In genomic region chr10:103555712-103556111, GRCh38 we compare ENCODE assay signal across 10 cellular contexts.
DNase-seq lines count a peak whose midpoint lies in the region; ATAC-seq, FAIRE-seq and TF ChIP-seq lines count a peak whose summit lies in the region.
"Had no signal": no experiment of that assay in that cellular context is flagged by ENCODE, and none has a peak within 500 bp of the region (broad histone marks: within the 10 kb centered on the region; RNA-seq: fewer than 3 reads in every experiment).

No MANE protein-coding gene starts in this region.

- no peak for ATAC-seq in CD4-positive, alpha-beta T cell (ENCODE audit: poor library complexity)
- peak; percentile 7 to 32 (median 12) for ATAC-seq in psoas muscle

- H3K36me3 Mint-ChIP-seq in CD4-positive, alpha-beta T cell (ENCODE audit: low read depth), result no peaks in the 10 kb centered on the region

- intact Hi-C loops in CD4-positive, alpha-beta T cell (cut with DNase I, micrococcal nuclease), result no loop called here
- intact Hi-C loops in esophagus squamous epithelium (cut with DNase I), result no loop called here
- intact Hi-C loops in psoas muscle (cut with DNase I), result no loop called here

- H3K4me1 ChIP-seq in Karpas-422 (ENCODE audit: low read length) (peaks cover 11% of the 10 kb centered on the region), esophagus squamous epithelium (peaks cover 12 to 19% (median 13%) of the 10 kb centered on the region in 3 donors), psoas muscle (peaks cover 34% of the 10 kb centered on the region)

- DNase-seq in CD4-positive, alpha-beta T cell, result no peak
- DNase-seq in Karpas-422 (no peak), esophagus squamous epithelium (lab: John Stamatoyannopoulos, UW) (no peak), psoas muscle (peak in 1 of 2 donors; percentile 47), G401 (ENCODE audit: low spot score) (no peak), NCI-H345 treated with DMSO at 0.1 percent for 48 hours (lab: John Stamatoyannopoulos, UW; ENCODE audit: unreplicated experiment) (no peak), SHP77 treated with DMSO at 0.1 percent for 48 hours (lab: John Stamatoyannopoulos, UW) (no peak), frontal cortex (ENCODE audit: low spot score in 2 of 2) (no peak)
- DNase-seq: NCI-H2029 had no signal

- no peak overlapping the region for H2AFZ ChIP-seq in Karpas-422 (ENCODE audit: low read length)

- H3K4me3 Mint-ChIP-seq in CD4-positive, alpha-beta T cell, result peak overlapping the region; percentile 68

- TF ChIP-seq POLR2A in esophagus squamous epithelium (IDR thresholded peaks at IDR 0.05), result no peak

- H3K4me2 ChIP-seq in Karpas-422 (ENCODE audit: low read depth, low read length, poor library complexity, severe bottlenecking), result peak overlapping the region; percentile 48

- peaks cover 6% of the 10 kb centered on the region; the same call in 1 of the 2 replicates for H4K20me1 ChIP-seq in Karpas-422 (ENCODE audit: insufficient read depth, low read depth, low read length)

- H3K9ac ChIP-seq in Karpas-422 (ENCODE audit: low read length), result no peak overlapping the region

- CTCF ChIA-PET in CD4-positive, alpha-beta T cell (lab: Charles Lee), result no interaction called here

- no peaks in the 10 kb centered on the region for H3K9me2 ChIP-seq in Karpas-422 (replicated peaks; ENCODE audit: insufficient read depth, low read length)

- 60 to 100% methylated on average over 1 to 2 of the region's 11 CpGs for WGBS in esophagus squamous epithelium, 2 donors
- 28 to 47% (median 29%) methylated on average over 11 of the region's 11 CpGs for WGBS in psoas muscle, 3 donors

- H3K4me3 ChIP-seq in Karpas-422 (ENCODE audit: low read length), result peak overlapping the region; percentile 38; the same call in 1 of the 2 replicates
- peak overlapping the region in 3 of 4 donors; percentile 39 to 70 (median 50) for H3K4me3 ChIP-seq in esophagus squamous epithelium
- peak overlapping the region; percentile 71 for H3K4me3 ChIP-seq in psoas muscle

- no peak overlapping the region for H3K27ac ChIP-seq in CD4-positive, alpha-beta T cell (ENCODE audit: low read depth, low read length)
- no peak overlapping the region for H3K27ac ChIP-seq in Karpas-422 (ENCODE audit: low read length)
- no peak overlapping the region for H3K27ac ChIP-seq in esophagus squamous epithelium
- H3K27ac ChIP-seq in psoas muscle, result peak overlapping the region; percentile 77
- H3K27ac ChIP-seq: SK-N-MC had no signal

- peaks cover 25% of the 10 kb centered on the region for H3K27me3 Mint-ChIP-seq in CD4-positive, alpha-beta T cell

- no peaks in the 10 kb centered on the region for H3K9me3 ChIP-seq in CD4-positive, alpha-beta T cell (ENCODE audit: control insufficient read depth, low read length)
- H3K9me3 ChIP-seq in Karpas-422 (ENCODE audit: low read length) (no peaks in the 10 kb centered on the region), esophagus squamous epithelium (peaks cover 0 to under 1% (median 0%) of the 10 kb centered on the region in 3 donors), psoas muscle (no peaks in the 10 kb centered on the region)

- POLR2A ChIA-PET in CD4-positive, alpha-beta T cell (lab: Charles Lee), result no interaction called here

- H3K36me3 ChIP-seq in Karpas-422 (ENCODE audit: insufficient read depth, low read length), result no peaks in the 10 kb centered on the region
- H3K36me3 ChIP-seq in esophagus squamous epithelium, result no peaks in the 10 kb centered on the region
- H3K36me3 ChIP-seq in psoas muscle (ENCODE audit: insufficient read depth in 1 of 2, low read depth in 1 of 2), result no peaks in the 10 kb centered on the region

- in situ Hi-C loops in G401 (cut with HindIII; ENCODE audit: low sequenced_read_pairs), result no loop called here

- no peaks in the 10 kb centered on the region for H3K79me2 ChIP-seq in Karpas-422 (ENCODE audit: low read length)

- peaks cover 14% of the 10 kb centered on the region for H3K4me1 Mint-ChIP-seq in CD4-positive, alpha-beta T cell (ENCODE audit: low read depth)

- no peak overlapping the region for H3K27ac Mint-ChIP-seq in CD4-positive, alpha-beta T cell

- no peak for FAIRE-seq in frontal cortex (lab: Jason Lieb, UNC)

- H3K27me3 ChIP-seq in CD4-positive, alpha-beta T cell (ENCODE audit: control insufficient read depth, insufficient read depth, low read length), result peaks cover 5% of the 10 kb centered on the region
- no peaks in the 10 kb centered on the region for H3K27me3 ChIP-seq in Karpas-422 (ENCODE audit: low read length)
- H3K27me3 ChIP-seq in esophagus squamous epithelium, result peaks cover 0 to 46% (median 2%) of the 10 kb centered on the region in 4 donors
- no peaks in the 10 kb centered on the region for H3K27me3 ChIP-seq in psoas muscle (ENCODE audit: insufficient read depth in 3 of 3, low read length in 2 of 3)

- H3K9me3 Mint-ChIP-seq in CD4-positive, alpha-beta T cell, result no peaks in the 10 kb centered on the region

- TF ChIP-seq CTCF in CD4-positive, alpha-beta T cell (IDR thresholded peaks at IDR 0.05), result no peak
- no peak for TF ChIP-seq CTCF in esophagus squamous epithelium (IDR thresholded peaks at IDR 0.05)
- TF ChIP-seq CTCF in psoas muscle (IDR thresholded peaks at IDR 0.05), result no peak
